ENCODE assay signal across 8 cellular contexts in the genomic region with DNA sequence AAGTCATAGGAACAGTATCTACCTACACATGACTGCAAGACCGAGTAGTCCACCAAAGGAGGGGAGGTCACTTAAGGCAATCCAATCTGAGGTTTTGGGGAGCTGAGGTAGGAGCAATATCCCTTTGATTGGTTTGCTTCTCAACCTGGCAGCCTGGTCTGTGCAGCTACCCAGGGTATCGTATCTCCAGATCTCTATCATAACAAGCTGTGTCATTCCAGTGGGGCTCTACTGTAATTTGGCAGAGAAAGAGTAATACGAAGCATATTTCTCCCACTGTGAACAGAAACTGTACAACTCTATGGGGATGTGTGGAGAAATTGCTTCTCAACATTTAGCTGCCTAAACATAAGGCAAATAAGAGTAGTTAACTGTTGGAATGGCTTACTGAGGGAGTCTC. TPM values are rescaled to one million over a fixed set of nuclear protein-coding genes. Genes with fewer than 3 reads are reported as not detected.
"Had no signal": no experiment of that assay in that cellular context is flagged by ENCODE, and none has a peak within 500 bp of the region (broad histone marks: within the 10 kb centered on the region; RNA-seq: fewer than 3 reads in every experiment).

No MANE protein-coding gene starts in this region.

- FAIRE-seq: H1, H54, HTR-8/SVneo had no signal

- DNase-seq: H9, HCEC 1CT, IMR-90, KBM-7 had no signal

- H2AFZ ChIP-seq: GM23338 had no signal

- H3K4me2 ChIP-seq: GM23338 had no signal

- H3K4me3 ChIP-seq: GM23338 had no signal

- ATAC-seq: GM23338 had no signal

RNA-seq across cellular contexts. Expression of a gene that starts 20.5 kb away (rescaled TPM):
- total RNA-seq: IMR-90 had no signal
- polyA plus RNA-seq: IMR-90 had no signal
